In the genomic region with DNA sequence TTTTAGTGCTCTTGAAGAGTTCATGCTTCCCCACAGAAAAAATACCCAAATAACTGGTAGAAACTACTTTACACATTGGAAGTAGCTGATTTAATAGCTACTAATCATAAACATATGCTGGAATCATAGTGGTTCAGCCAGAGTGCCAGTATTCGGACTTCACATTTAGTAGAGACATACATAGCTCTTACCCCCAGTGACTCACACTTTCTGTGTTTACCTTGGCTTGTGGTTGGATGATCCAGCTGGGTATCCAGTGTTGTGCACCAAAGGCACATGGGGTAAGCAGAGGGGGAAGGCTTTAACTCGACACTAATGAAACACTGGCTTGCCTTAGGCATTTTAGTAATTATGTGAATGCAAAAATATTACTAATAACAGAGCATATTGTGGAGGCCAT, we compare ENCODE assay signal across 13 cellular contexts. TPM values are rescaled to one million over a fixed set of nuclear protein-coding genes. Genes with fewer than 3 reads are reported as not detected.
DNase-seq lines count a peak whose midpoint lies in the region; TF ChIP-seq lines count a peak whose summit lies in the region.
"Had no signal": no experiment of that assay in that cellular context is flagged by ENCODE, and none has a peak within 500 bp of the region (broad histone marks: within the 10 kb centered on the region; RNA-seq: fewer than 3 reads in every experiment).

No MANE protein-coding gene starts in this region.

- no peaks in the 10 kb centered on the region for H3K4me1 Mint-ChIP-seq in activated CD4-positive, alpha-beta T cell treated with anti-CD3 and anti-CD28 coated beads, Interleukin-2, amount 10 ng/mL, durations not matched to agents 24 days and 14 days
- H3K4me1 Mint-ChIP-seq: B cell had no signal

- H3K27me3 ChIP-seq in adipocyte (replicated peaks; ENCODE audit: control insufficient read depth, insufficient read depth, low read length): no peaks in the 10 kb centered on the region
- H3K27me3 ChIP-seq: upper lobe of right lung had no signal

- H3K9me3 ChIP-seq in HEK293 (ENCODE audit: control insufficient read depth, insufficient read depth, low read depth, low read length): peaks cover 2% of the 10 kb centered on the region; the same call in 1 of the 2 replicates
- H3K9me3 ChIP-seq in adipocyte (ENCODE audit: control insufficient read depth, low read length): peaks cover 9% of the 10 kb centered on the region
- H3K9me3 ChIP-seq: upper lobe of right lung had no signal

- H3K9me3 Mint-ChIP-seq in activated CD4-positive, alpha-beta T cell treated with anti-CD3 and anti-CD28 coated beads, Interleukin-2, amount 10 ng/mL, durations not matched to agents 24 days and 14 days: no peaks in the 10 kb centered on the region
- H3K9me3 Mint-ChIP-seq: T-helper 1 cell treated with Interleukin-12 subunit alpha and Interleukin-12 subunit beta and Interleukin-4 antibody, amounts not matched to agents 30 μg/mL and 1 μg/mL, for 36 hours had no signal

- POLR2A ChIA-PET in HEK293 (lab: Yijun Ruan, JAX) (interaction anchor here (1.1 kb wide), 1 partner anchor 16 kb away, joined by 4 read pairs; no protein-coding TSS in a partner anchor), HEK293T (lab: Yijun Ruan, JAX) (interaction anchor here (0.6 kb wide), 1 partner anchor 19 kb away, joined by 3 read pairs; no protein-coding TSS in a partner anchor)

- DNase-seq in ACHN (peak; percentile 67), adipocyte (ENCODE audit: low read depth) (peak; percentile 79), glomerular visceral epithelial cell (ENCODE audit: extremely low spot score) (peak; percentile 74), HEK293T (ENCODE audit: extremely low spot score) (no peak)
- DNase-seq in activated effector memory CD4-positive, alpha-beta T cell treated with Interleukin-2 at 50 U/mL for 16 hours: no peak
- no peak for DNase-seq in activated CD8-positive, alpha-beta memory T cell treated with anti-CD3 and anti-CD28 coated beads, Interleukin-2, amount 50 U/mL, for 48 hours
- no peak for DNase-seq in activated CD4-positive, alpha-beta T cell treated with anti-CD3 and anti-CD28 coated beads, Interleukin-2, amount 10 ng/mL, durations not matched to agents 24 days and 14 days
- DNase-seq: cerebellar nuclear complex, NCI-H524 treated with DMSO at 0.1 percent for 48 hours, upper lobe of right lung had no signal

- no peaks in the 10 kb centered on the region for H3K27me3 Mint-ChIP-seq in activated CD4-positive, alpha-beta T cell treated with anti-CD3 and anti-CD28 coated beads, Interleukin-2, amount 10 ng/mL, durations not matched to agents 24 days and 14 days
- H3K27me3 Mint-ChIP-seq: B cell had no signal

- no peaks in the 10 kb centered on the region for H3K36me3 Mint-ChIP-seq in activated CD4-positive, alpha-beta T cell treated with anti-CD3 and anti-CD28 coated beads, Interleukin-2, amount 10 ng/mL, durations not matched to agents 24 days and 14 days (ENCODE audit: low read depth)

- intact Hi-C loops in activated CD4-positive, alpha-beta T cell treated with anti-CD3 and anti-CD28 coated beads, Interleukin-2, amount 10 ng/mL, durations not matched to agents 24 days and 14 days (cut with micrococcal nuclease): no loop called here

- no peak overlapping the region for H3K9ac ChIP-seq in adipocyte (ENCODE audit: low read length)

- H3K4me1 ChIP-seq in HEK293 (ENCODE audit: control insufficient read depth, insufficient read depth, low read length) (peaks cover 23% of the 10 kb centered on the region), adipocyte (ENCODE audit: control insufficient read depth, insufficient read depth, low read length) (peaks cover 41% of the 10 kb centered on the region)
- H3K4me1 ChIP-seq: upper lobe of right lung had no signal

- CTCF ChIA-PET in HEK293 (lab: Yijun Ruan, JAX): interaction anchor here (1.7 kb wide), 1 partner anchor 30 kb away, joined by 7 read pairs; no protein-coding TSS in a partner anchor
- CTCF ChIA-PET in HEK293T (lab: Yijun Ruan, JAX): no interaction called here

- H3K4me3 ChIP-seq in HEK293 (ENCODE audit: low read depth, low read length): no peak overlapping the region
- peak overlapping the region; percentile 52 for H3K4me3 ChIP-seq in adipocyte (ENCODE audit: low read length)
- H3K4me3 ChIP-seq: upper lobe of right lung had no signal

- no peak overlapping the region for H3K4me3 Mint-ChIP-seq in activated CD4-positive, alpha-beta T cell treated with anti-CD3 and anti-CD28 coated beads, Interleukin-2, amount 10 ng/mL, durations not matched to agents 24 days and 14 days
- H3K4me3 Mint-ChIP-seq: B cell; T-helper 1 cell treated with Interleukin-12 subunit alpha and Interleukin-12 subunit beta and Interleukin-4 antibody, amounts not matched to agents 30 μg/mL and 1 μg/mL, for 36 hours had no signal

- in situ Hi-C loops in ACHN (cut with HindIII; ENCODE audit: low pct_ligation_motif_present, low pct_unique_long_range_greater_than_20kb, low sequenced_read_pairs): no loop called here

- no peak for TF ChIP-seq CTCF in HEK293 (tag by site-specific recombination; IDR thresholded peaks at IDR 0.05)

- no peak overlapping the region for H3K27ac Mint-ChIP-seq in activated CD4-positive, alpha-beta T cell treated with anti-CD3 and anti-CD28 coated beads, Interleukin-2, amount 10 ng/mL, durations not matched to agents 24 days and 14 days
- H3K27ac Mint-ChIP-seq: B cell; T-helper 1 cell treated with Interleukin-12 subunit alpha and Interleukin-12 subunit beta and Interleukin-4 antibody, amounts not matched to agents 30 μg/mL and 1 μg/mL, for 36 hours had no signal

- no peak overlapping the region for H3K27ac ChIP-seq in HEK293 (ENCODE audit: extremely low read depth, low read depth, low read length)
- H3K27ac ChIP-seq: upper lobe of right lung had no signal

- H3K36me3 ChIP-seq in HEK293 (ENCODE audit: control insufficient read depth in 2 of 2, insufficient read depth in 1 of 2, low read length in 2 of 2): no peaks in the 10 kb centered on the region
- no peaks in the 10 kb centered on the region for H3K36me3 ChIP-seq in adipocyte (ENCODE audit: control insufficient read depth, insufficient read depth, low read length, severe bottlenecking)
- H3K36me3 ChIP-seq: upper lobe of right lung had no signal

TF ChIP-seq in HEK293, 187 proteins besides CTCF, POLR2A, EP300 and RAD21 (continues in another document):
- TF ChIP-seq SP7 (tag by site-specific recombination; IDR thresholded peaks at IDR 0.05) (peak; percentile 49; the same call in 1 of the 2 replicates), ZNF211 (tag by site-specific recombination; IDR thresholded peaks at IDR 0.05; ENCODE audit: low read depth) (no peak), ZNF670 (tag by site-specific recombination; IDR thresholded peaks at IDR 0.05; ENCODE audit: low read depth) (no peak), ZNF184 (tag by site-specific recombination; IDR thresholded peaks at IDR 0.05) (peak; percentile 48; the same call in 1 of the 2 replicates), ZNF837 (tag by site-specific recombination; IDR thresholded peaks at IDR 0.05) (no peak), ZNF214 (tag by site-specific recombination; IDR thresholded peaks at IDR 0.05; ENCODE audit: borderline replicate concordance) (no peak), ZNF302 (tag by site-specific recombination; IDR thresholded peaks at IDR 0.05; ENCODE audit: low read depth) (no peak), ZNF221 (tag by site-specific recombination; IDR thresholded peaks at IDR 0.05; ENCODE audit: borderline replicate concordance) (no peak), BCL11B (tag by site-specific recombination; IDR thresholded peaks at IDR 0.05; ENCODE audit: low read depth) (no peak), ZNF248 (tag by site-specific recombination; IDR thresholded peaks at IDR 0.05) (no peak)
- TF ChIP-seq, protein P1, sequence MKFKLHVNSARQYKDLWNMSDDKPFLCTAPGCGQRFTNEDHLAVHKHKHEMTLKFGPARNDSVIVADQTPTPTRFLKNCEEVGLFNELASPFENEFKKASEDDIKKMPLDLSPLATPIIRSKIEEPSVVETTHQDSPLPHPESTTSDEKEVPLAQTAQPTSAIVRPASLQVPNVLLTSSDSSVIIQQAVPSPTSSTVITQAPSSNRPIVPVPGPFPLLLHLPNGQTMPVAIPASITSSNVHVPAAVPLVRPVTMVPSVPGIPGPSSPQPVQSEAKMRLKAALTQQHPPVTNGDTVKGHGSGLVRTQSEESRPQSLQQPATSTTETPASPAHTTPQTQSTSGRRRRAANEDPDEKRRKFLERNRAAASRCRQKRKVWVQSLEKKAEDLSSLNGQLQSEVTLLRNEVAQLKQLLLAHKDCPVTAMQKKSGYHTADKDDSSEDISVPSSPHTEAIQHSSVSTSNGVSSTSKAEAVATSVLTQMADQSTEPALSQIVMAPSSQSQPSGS (tag by site-specific recombination; IDR thresholded peaks at IDR 0.05; ENCODE audit: low read depth): no peak

TF ChIP-seq in HEK293T, 16 proteins besides CTCF, POLR2A, EP300 and RAD21:
- TF ChIP-seq FOXK2 (IDR thresholded peaks at IDR 0.05) (no peak), ARNT (IDR thresholded peaks at IDR 0.05) (no peak), SP1 (IDR thresholded peaks at IDR 0.05) (no peak), SUZ12 (IDR thresholded peaks at IDR 0.05) (no peak), CTBP1 (IDR thresholded peaks at IDR 0.05; ENCODE audit: borderline replicate concordance) (no peak), HDGF (IDR thresholded peaks at IDR 0.05; ENCODE audit: borderline replicate concordance) (no peak), BHLHE40 (IDR thresholded peaks at IDR 0.05; ENCODE audit: borderline replicate concordance) (no peak), ELF4 (IDR thresholded peaks at IDR 0.05) (no peak), TARDBP (IDR thresholded peaks at IDR 0.05) (no peak), ZNF384 (IDR thresholded peaks at IDR 0.05) (no peak), FOXM1 (IDR thresholded peaks at IDR 0.05; ENCODE audit: borderline replicate concordance) (no peak), FOXA1 (IDR thresholded peaks at IDR 0.05) (no peak), NFRKB (IDR thresholded peaks at IDR 0.05) (no peak), L3MBTL2 (conservative IDR thresholded peaks at IDR 0.05) (no peak), LEF1 (IDR thresholded peaks at IDR 0.05; ENCODE audit: borderline replicate concordance) (no peak)
- TF ChIP-seq, protein P2, sequence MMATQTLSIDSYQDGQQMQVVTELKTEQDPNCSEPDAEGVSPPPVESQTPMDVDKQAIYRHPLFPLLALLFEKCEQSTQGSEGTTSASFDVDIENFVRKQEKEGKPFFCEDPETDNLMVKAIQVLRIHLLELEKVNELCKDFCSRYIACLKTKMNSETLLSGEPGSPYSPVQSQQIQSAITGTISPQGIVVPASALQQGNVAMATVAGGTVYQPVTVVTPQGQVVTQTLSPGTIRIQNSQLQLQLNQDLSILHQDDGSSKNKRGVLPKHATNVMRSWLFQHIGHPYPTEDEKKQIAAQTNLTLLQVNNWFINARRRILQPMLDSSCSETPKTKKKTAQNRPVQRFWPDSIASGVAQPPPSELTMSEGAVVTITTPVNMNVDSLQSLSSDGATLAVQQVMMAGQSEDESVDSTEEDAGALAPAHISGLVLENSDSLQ (IDR thresholded peaks at IDR 0.05): no peak

RNA-seq across cellular contexts. Expression of a gene that starts 18.1 kb away (rescaled TPM):
- total RNA-seq in activated CD4-positive, alpha-beta T cell treated with anti-CD3 and anti-CD28 coated beads, Interleukin-2, amount 10 ng/mL, durations not matched to agents 24 days and 14 days: not detected in 2 replicates
- total RNA-seq: B cell had no signal

Comparison
In these comparisons a context has a peak if more than half of its experiments do, and no peak if none do; other contexts are left out.
1. DNase-seq: peak in ACHN (single experiment), adipocyte (single experiment) and glomerular visceral epithelial cell (single experiment); none in activated effector memory CD4-positive, alpha-beta T cell treated with Interleukin-2 at 50 U/mL for 16 hours (single experiment), activated CD8-positive, alpha-beta memory T cell treated with anti-CD3 and anti-CD28 coated beads, Interleukin-2, amount 50 U/mL, for 48 hours (single experiment), HEK293T (single experiment) and activated CD4-positive, alpha-beta T cell treated with anti-CD3 and anti-CD28 coated beads, Interleukin-2, amount 10 ng/mL, durations not matched to agents 24 days and 14 days (single experiment).